In genomic region chr13:30865131-30866009, GRCh38 we compare ENCODE assay signal across 8 cellular contexts. TPM values are rescaled to one million over a fixed set of nuclear protein-coding genes. Genes with fewer than 3 reads are reported as not detected.
A peak's percentile ranks its signal among the peaks of the same experiment; 100 is the strongest.
DNase-seq lines count a peak whose midpoint lies in the region; ATAC-seq and TF ChIP-seq lines count a peak whose summit lies in the region.

No MANE protein-coding gene starts in this region.

- no peaks in the 10 kb centered on the region for H3K79me1 ChIP-seq in neuronal stem cell (ENCODE audit: low read depth, low read length)

- TF ChIP-seq POLR2A in gastroesophageal sphincter (IDR thresholded peaks at IDR 0.05), result no peak

- H3K9ac ChIP-seq in neuronal stem cell (ENCODE audit: low read depth, low read length, poor library complexity), result no peak overlapping the region

- DNase-seq in COR-L47 (lab: John Stamatoyannopoulos, UW) (peak; percentile 86), Kasumi-1 (lab: John Stamatoyannopoulos, UW) (peak; percentile 47 to 54), RWPE1 (ENCODE audit: low spot score) (peak; percentile 80), neuronal stem cell (ENCODE audit: low spot score) (peak; percentile 75), superior temporal gyrus (ENCODE audit: extremely low spot score) (peak; percentile 88)
- peak; percentile 17 for DNase-seq in activated gamma-delta T cell treated with anti-CD3 and anti-CD28 coated beads, Interleukin-2, amount 50 U/mL, for 16 hours (ENCODE audit: low read depth)

- H3K27ac ChIP-seq in RWPE1, result peak overlapping the region; percentile 80
- peak overlapping the region; percentile 83 to 90 (median 86) for H3K27ac ChIP-seq in gastroesophageal sphincter
- peak overlapping the region; percentile 47 for H3K27ac ChIP-seq in neuronal stem cell (replicated peaks; ENCODE audit: low read length)

- H3K18ac ChIP-seq in neuronal stem cell (ENCODE audit: low read length), result peak overlapping the region; percentile 6

- no peaks in the 10 kb centered on the region for H3K27me3 ChIP-seq in gastroesophageal sphincter
- peaks cover 0 to 2% (median 0%) of the 10 kb centered on the region in 3 experiments for H3K27me3 ChIP-seq in neuronal stem cell (ENCODE audit: control insufficient read depth in 3 of 3, insufficient read depth in 3 of 3, low read depth in 1 of 3, low read length in 3 of 3)

- H3K36me3 ChIP-seq in gastroesophageal sphincter (no peaks in the 10 kb centered on the region), neuronal stem cell (replicated peaks in 1 of 2; ENCODE audit: control insufficient read depth in 2 of 2, insufficient read depth in 2 of 2, low read length in 2 of 2) (no peaks in the 10 kb centered on the region)

- H3K4me1 ChIP-seq in gastroesophageal sphincter (peaks cover 0 to 62% (median 25%) of the 10 kb centered on the region in 3 donors), neuronal stem cell (ENCODE audit: control insufficient read depth in 2 of 2, insufficient read depth in 1 of 2, low read depth in 1 of 2, low read length in 2 of 2) (peaks cover 28 to 35% of the 10 kb centered on the region in 2 donors)

- H3K4ac ChIP-seq in neuronal stem cell (ENCODE audit: low read length), result no peak overlapping the region

- H2BK120ac ChIP-seq in neuronal stem cell (ENCODE audit: low read depth, low read length), result no peak overlapping the region

- H4K91ac ChIP-seq in neuronal stem cell (ENCODE audit: low read depth, low read length, poor library complexity), result no peak overlapping the region

- no peak overlapping the region for H3K4me2 ChIP-seq in neuronal stem cell (ENCODE audit: insufficient read depth, low read length, poor library complexity, severe bottlenecking)

- CTCF ChIA-PET in RWPE1 (lab: Yijun Ruan, JAX), result interaction anchor here (0.6 to 2.0 kb wide), 22 partner anchors 9 to 557 kb away, joined by 3 to 11 read pairs (median 4); no protein-coding TSS in a partner anchor

- no peak overlapping the region for H3K23ac ChIP-seq in neuronal stem cell (ENCODE audit: low read depth, low read length, poor library complexity)

- TF ChIP-seq EP300 in gastroesophageal sphincter (IDR thresholded peaks at IDR 0.05), result no peak

- no peak overlapping the region for H2BK12ac ChIP-seq in neuronal stem cell (ENCODE audit: low read length)

- no peak overlapping the region for H2BK5ac ChIP-seq in neuronal stem cell (ENCODE audit: low read length)

- peak; percentile 95 for TF ChIP-seq CTCF in RWPE1 (conservative IDR thresholded peaks at IDR 0.05; ENCODE audit: low read depth)
- TF ChIP-seq CTCF in gastroesophageal sphincter (IDR thresholded peaks at IDR 0.05), result peak; percentile 82 to 95 (median 92)

- WGBS in gastroesophageal sphincter (ENCODE audit: low coverage in 1 of 2), 2 donors, result 9 to 13% methylated on average over 10 to 17 of the region's 17 CpGs
- WGBS in neuronal stem cell (ENCODE audit: extremely low coverage in 2 of 2, insufficient read length in 2 of 2, insufficient replicate concordance in 1 of 2), 2 donors, result no CpG with 5 or more reads among the region's 17 CpGs

- peak; percentile 75 for ATAC-seq in GM21526 (IDR thresholded peaks at IDR 0.05; ENCODE audit: low FRiP score, unreplicated experiment)
- peak; percentile 75 for ATAC-seq in gastroesophageal sphincter

- POLR2A ChIA-PET in RWPE1 (lab: Yijun Ruan, JAX; ENCODE audit: low non-redundant PET), result no interaction called here

- H3K9me3 ChIP-seq in gastroesophageal sphincter (no peaks in the 10 kb centered on the region), neuronal stem cell (replicated peaks in 1 of 2; ENCODE audit: control insufficient read depth in 2 of 2, insufficient read depth in 1 of 2, low read depth in 1 of 2, low read length in 2 of 2) (no peaks in the 10 kb centered on the region)

- no peak overlapping the region for H3K14ac ChIP-seq in neuronal stem cell (ENCODE audit: low read length)

- H4K8ac ChIP-seq in neuronal stem cell (ENCODE audit: low read depth, low read length), result no peak overlapping the region

- H3K4me3 ChIP-seq in gastroesophageal sphincter (no peak overlapping the region), neuronal stem cell (ENCODE audit: low read length in 2 of 2) (peak overlapping the region in 1 of 2 donors; percentile 36)

- no peak overlapping the region for H2AK5ac ChIP-seq in neuronal stem cell (ENCODE audit: low read depth, low read length)

- H2BK15ac ChIP-seq in neuronal stem cell (ENCODE audit: low read length), result peak overlapping the region; percentile 8

- peak overlapping the region; percentile 68 for H2AFZ ChIP-seq in neuronal stem cell (ENCODE audit: low read length)

RNA-seq across cellular contexts. Expression of gene MEDAG, which starts 40.7 kb away (rescaled TPM):
- total RNA-seq in gastroesophageal sphincter, result 100 to 1,000 TPM in 1 of 4 donors, 10 to 100 TPM in 3; 16.8 to 189 (median 38.4) TPM
- 0.31 TPM for polyA plus RNA-seq in neuronal stem cell (2013, experiment 1 of 2)
- 0.18 TPM for polyA plus RNA-seq in neuronal stem cell (2013, experiment 2 of 2)

Comparison
In these comparisons a context has a peak if more than half of its experiments do, and no peak if none do; other contexts are left out.
1. DNase-seq: peak in every context shown above with its lines; median percentile 88 in superior temporal gyrus; 86 in COR-L47; 80 in RWPE1; 75 in neuronal stem cell; 50 in Kasumi-1; 17 in activated gamma-delta T cell treated with anti-CD3 and anti-CD28 coated beads, Interleukin-2, amount 50 U/mL, for 16 hours.